35 cellular contexts compared by ENCODE assay signal in genomic region chr7:31123726-31124125, GRCh38.
"Had no signal": no experiment of that assay in that cellular context is flagged by ENCODE, and none has a peak within 500 bp of the region (broad histone marks: within the 10 kb centered on the region; RNA-seq: fewer than 3 reads in every experiment).

No MANE protein-coding gene starts in this region.

- DNase-seq: activated CD4-positive, alpha-beta T cell treated with anti-CD3 and anti-CD28 coated beads for 36 hours; activated CD4-positive, alpha-beta T cell treated with anti-CD3 and anti-CD28 coated beads, Interleukin-2, amount 10 ng/mL, durations not matched to agents 7 days and 5 days; activated CD4-positive, alpha-beta T cell treated with anti-CD3 and anti-CD28 coated beads, Interleukin-2, amount 50 U/mL, for 48 hours; activated CD8-positive, alpha-beta memory T cell treated with anti-CD3 and anti-CD28 coated beads, Interleukin-2, amount 10 ng/mL, durations not matched to agents 7 days and 5 days; activated CD8-positive, alpha-beta memory T cell treated with anti-CD3 and anti-CD28 coated beads, Interleukin-2, amount 50 U/mL, for 48 hours; activated effector memory CD4-positive, alpha-beta T cell treated with anti-CD3 and anti-CD28 coated beads, Interleukin-2, amount 50 U/mL, for 16 hours; activated naive CD4-positive, alpha-beta T cell; activated naive CD4-positive, alpha-beta T cell treated with anti-CD3 and anti-CD28 coated beads, Interleukin-2, amount 50 U/mL, for 16 hours; activated naive CD8-positive, alpha-beta T cell treated with anti-CD3 and anti-CD28 coated beads for 36 hours; activated T-cell treated with anti-CD3 and anti-CD28 coated beads, Interleukin-2, amount 50 U/mL, for 48 hours; amygdala; Kasumi-1; KG1; MG63; NCI-H1048; NCI-H1105 treated with DMSO at 0.1 percent for 48 hours; NCI-H1436; NCI-H1694; NCI-H1930; NCI-H2081 treated with DMSO at 0.1 percent for 48 hours; NCI-H345; NCI-H524 treated with DMSO at 0.1 percent for 48 hours; PC-9; SJCRH30; T-cell; T-helper 2 cell; T-helper 9 cell had no signal

- H3K4me1 Mint-ChIP-seq: activated CD4-positive, alpha-beta T cell treated with anti-CD3 and anti-CD28 coated beads for 36 hours; activated CD4-positive, alpha-beta T cell treated with anti-CD3 and anti-CD28 coated beads, Interleukin-2, amount 10 ng/mL, durations not matched to agents 7 days and 5 days; activated CD8-positive, alpha-beta memory T cell treated with anti-CD3 and anti-CD28 coated beads, Interleukin-2, amount 10 ng/mL, durations not matched to agents 7 days and 5 days; activated naive CD8-positive, alpha-beta T cell treated with anti-CD3 and anti-CD28 coated beads for 36 hours; central memory CD8-positive, alpha-beta T cell had no signal

- H3K4me3 ChIP-seq: ascending aorta, cardiac muscle cell, MG63, PC-9, SJCRH30, SK-N-MC had no signal

- H3K36me3 ChIP-seq: ascending aorta, cardiac muscle cell, MG63, SJCRH30 had no signal

- H3K27me3 ChIP-seq: ascending aorta, cardiac muscle cell, MG63 had no signal

- H3K9me3 ChIP-seq: ascending aorta, MG63, SJCRH30 had no signal

- H3K27ac ChIP-seq: ascending aorta, cardiac muscle cell, PC-9, RWPE1, SJCRH30, SK-N-MC had no signal

- H3K36me3 Mint-ChIP-seq: activated CD8-positive, alpha-beta memory T cell treated with anti-CD3 and anti-CD28 coated beads, Interleukin-2, amount 10 ng/mL, durations not matched to agents 7 days and 5 days; activated naive CD8-positive, alpha-beta T cell treated with anti-CD3 and anti-CD28 coated beads for 36 hours; T-cell; WTC11 had no signal

- H3K27ac Mint-ChIP-seq: activated CD4-positive, alpha-beta T cell treated with anti-CD3 and anti-CD28 coated beads for 36 hours; activated CD4-positive, alpha-beta T cell treated with anti-CD3 and anti-CD28 coated beads, Interleukin-2, amount 10 ng/mL, durations not matched to agents 7 days and 5 days; activated CD8-positive, alpha-beta memory T cell treated with anti-CD3 and anti-CD28 coated beads, Interleukin-2, amount 10 ng/mL, durations not matched to agents 7 days and 5 days; activated naive CD8-positive, alpha-beta T cell treated with anti-CD3 and anti-CD28 coated beads for 36 hours; activated T-helper 17 cell treated with anti-CD3 and anti-CD28 coated beads, Interleukin-2, amount 50 U/mL, for 72 hours; T-cell; WTC11 had no signal

- H3K4me1 ChIP-seq: ascending aorta, SJCRH30 had no signal

- H3K9me3 Mint-ChIP-seq: activated CD4-positive, alpha-beta T cell treated with anti-CD3 and anti-CD28 coated beads, Interleukin-2, amount 10 ng/mL, durations not matched to agents 7 days and 5 days; activated naive CD8-positive, alpha-beta T cell treated with anti-CD3 and anti-CD28 coated beads for 36 hours; activated T-helper 17 cell treated with anti-CD3 and anti-CD28 coated beads, Interleukin-2, amount 50 U/mL, for 72 hours; central memory CD8-positive, alpha-beta T cell; T-cell had no signal

- ATAC-seq: activated CD4-positive, alpha-beta T cell treated with anti-CD3 and anti-CD28 coated beads for 36 hours; activated CD4-positive, CD25-positive, alpha-beta regulatory T cell treated with anti-CD3 and anti-CD28 coated beads, Interleukin-2, amount 50 U/mL, for 24 hours; activated CD8-positive, alpha-beta memory T cell treated with anti-CD3 and anti-CD28 coated beads, Interleukin-2, amount 10 ng/mL, durations not matched to agents 7 days and 5 days; activated T-helper 17 cell treated with anti-CD3 and anti-CD28 coated beads, Interleukin-2, amount 50 U/mL, for 72 hours; T-cell; WTC11 had no signal

- H3K4me3 Mint-ChIP-seq: activated CD4-positive, alpha-beta T cell treated with anti-CD3 and anti-CD28 coated beads for 36 hours; activated CD4-positive, alpha-beta T cell treated with anti-CD3 and anti-CD28 coated beads, Interleukin-2, amount 10 ng/mL, durations not matched to agents 7 days and 5 days; activated CD8-positive, alpha-beta memory T cell treated with anti-CD3 and anti-CD28 coated beads, Interleukin-2, amount 10 ng/mL, durations not matched to agents 7 days and 5 days; activated naive CD8-positive, alpha-beta T cell treated with anti-CD3 and anti-CD28 coated beads for 36 hours; activated T-helper 17 cell treated with anti-CD3 and anti-CD28 coated beads, Interleukin-2, amount 50 U/mL, for 72 hours; central memory CD8-positive, alpha-beta T cell; T-cell; WTC11 had no signal
